Comparison of ENCODE assay signal across 11 cellular contexts in the genomic region with DNA sequence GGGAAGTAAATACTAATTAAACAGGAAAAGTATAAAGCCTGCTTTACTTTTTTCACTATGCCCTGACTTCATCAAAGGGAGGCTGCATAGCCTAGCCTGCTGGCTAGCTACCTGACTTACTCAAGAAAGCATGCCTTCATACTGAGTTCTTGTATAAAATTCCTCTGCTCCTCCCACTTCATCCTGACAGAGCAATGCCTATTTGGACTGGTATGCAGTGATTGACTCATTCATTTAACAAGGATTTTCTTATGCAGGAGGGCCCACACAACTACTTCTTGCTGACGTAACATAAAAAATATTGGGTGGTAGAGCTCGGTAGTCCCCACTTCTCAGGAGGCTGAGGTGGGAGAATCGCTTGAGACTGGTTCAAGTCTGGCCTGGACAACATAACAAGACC.
DNase-seq lines count a peak whose midpoint lies in the region; ATAC-seq and TF ChIP-seq lines count a peak whose summit lies in the region.
"Had no signal": no experiment of that assay in that cellular context is flagged by ENCODE, and none has a peak within 500 bp of the region (broad histone marks: within the 10 kb centered on the region; RNA-seq: fewer than 3 reads in every experiment).

No MANE protein-coding gene starts in this region.

- no peak for ATAC-seq in GM21717 (IDR thresholded peaks at IDR 0.05; ENCODE audit: unreplicated experiment)
- ATAC-seq in activated naive CD8-positive, alpha-beta T cell treated with anti-CD3 and anti-CD28 coated beads, Interleukin-2, amount 50 U/mL, for 24 hours = no peak
- ATAC-seq: T-helper 17 cell had no signal

- H3K9me3 ChIP-seq in A673 (ENCODE audit: low read depth, low read length, poor library complexity, severe bottlenecking) (no peaks in the 10 kb centered on the region), HUES48 (ENCODE audit: control insufficient read depth, insufficient read depth, low read length) (no peaks in the 10 kb centered on the region)

- no CpG with 5 or more reads among the region's 3 CpGs for WGBS in mesendoderm (ENCODE audit: extremely low coverage, insufficient coverage, low lambda C conversion rate)

- no peak overlapping the region for H3K4me3 Mint-ChIP-seq in chondrocyte (ENCODE audit: unreplicated experiment)
- no peak overlapping the region for H3K4me3 Mint-ChIP-seq in activated naive CD8-positive, alpha-beta T cell treated with anti-CD3 and anti-CD28 coated beads, Interleukin-2, amount 50 U/mL, for 24 hours
- H3K4me3 Mint-ChIP-seq: CD4-positive, CD25-positive, alpha-beta regulatory T cell; immature natural killer cell; T-helper 17 cell had no signal

- TF ChIP-seq CTCF in A673 (conservative IDR thresholded peaks at IDR 0.05; ENCODE audit: low read depth, low read length) = no peak
- no peak for TF ChIP-seq CTCF in chondrocyte (IDR thresholded peaks at IDR 0.05)

- no peaks in the 10 kb centered on the region for H3K27me3 ChIP-seq in A673 (replicated peaks; ENCODE audit: insufficient read depth, low read depth, low read length, poor library complexity)
- no peaks in the 10 kb centered on the region for H3K27me3 ChIP-seq in HUES48 (ENCODE audit: control insufficient read depth, insufficient read depth, low read length)
- no peaks in the 10 kb centered on the region for H3K27me3 ChIP-seq in mesendoderm (ENCODE audit: insufficient read depth, low read length, poor library complexity)

- peaks cover 17% of the 10 kb centered on the region for H3K4me1 Mint-ChIP-seq in chondrocyte (ENCODE audit: low read depth)
- no peaks in the 10 kb centered on the region for H3K4me1 Mint-ChIP-seq in activated naive CD8-positive, alpha-beta T cell treated with anti-CD3 and anti-CD28 coated beads, Interleukin-2, amount 50 U/mL, for 24 hours
- H3K4me1 Mint-ChIP-seq: immature natural killer cell had no signal

- H3K9ac ChIP-seq in HUES48 (ENCODE audit: low read depth, low read length) = no peak overlapping the region
- H3K9ac ChIP-seq in mesendoderm (ENCODE audit: low read length) = no peak overlapping the region

- intact Hi-C loops in A673 (cut with micrococcal nuclease; ENCODE audit: unreplicated experiment) = no loop called here

- peak overlapping the region; percentile 75 for H3K27ac Mint-ChIP-seq in chondrocyte (ENCODE audit: unreplicated experiment)
- no peak overlapping the region for H3K27ac Mint-ChIP-seq in activated naive CD8-positive, alpha-beta T cell treated with anti-CD3 and anti-CD28 coated beads, Interleukin-2, amount 50 U/mL, for 24 hours
- H3K27ac Mint-ChIP-seq: T-helper 17 cell had no signal

- no peak overlapping the region for H3K4me3 ChIP-seq in A673 (ENCODE audit: low read depth, low read length, poor library complexity, severe bottlenecking)
- no peak overlapping the region for H3K4me3 ChIP-seq in HUES48 (ENCODE audit: low read depth, low read length)
- H3K4me3 ChIP-seq in mesendoderm (ENCODE audit: low read length) = no peak overlapping the region

- H3K18ac ChIP-seq in mesendoderm (ENCODE audit: low read length) = no peak overlapping the region

- H4K8ac ChIP-seq in mesendoderm (ENCODE audit: low read depth, low read length) = no peak overlapping the region

- no peak overlapping the region for H3K4me2 ChIP-seq in mesendoderm (ENCODE audit: low read length)

- no peaks in the 10 kb centered on the region for H3K27me3 Mint-ChIP-seq in chondrocyte (ENCODE audit: low read depth)
- no peaks in the 10 kb centered on the region for H3K27me3 Mint-ChIP-seq in activated naive CD8-positive, alpha-beta T cell treated with anti-CD3 and anti-CD28 coated beads, Interleukin-2, amount 50 U/mL, for 24 hours
- H3K27me3 Mint-ChIP-seq: CD4-positive, CD25-positive, alpha-beta regulatory T cell; T-helper 17 cell had no signal

- no peak overlapping the region for H3K23ac ChIP-seq in mesendoderm (ENCODE audit: low read length)

- H3K36me3 ChIP-seq in A673 (ENCODE audit: insufficient read depth, low read length, poor library complexity, severe bottlenecking) (peaks cover 26% of the 10 kb centered on the region), HUES48 (ENCODE audit: control insufficient read depth, insufficient read depth, low read length) (peaks cover 46% of the 10 kb centered on the region), mesendoderm (ENCODE audit: control insufficient read depth, insufficient read depth, low read length) (peaks cover 1% of the 10 kb centered on the region)

- H3K79me1 ChIP-seq in mesendoderm (ENCODE audit: low read length) = no peaks in the 10 kb centered on the region

- no peak overlapping the region for H2AK5ac ChIP-seq in mesendoderm (ENCODE audit: low read length)

- H2BK120ac ChIP-seq in mesendoderm (ENCODE audit: low read depth, low read length) = no peak overlapping the region

- H2BK5ac ChIP-seq in mesendoderm (ENCODE audit: low read length) = no peak overlapping the region

- DNase-seq in A673 (ENCODE audit: low spot score) (peak; percentile 52), chondrocyte (ENCODE audit: low spot score) (no peak), mesendoderm (peak; percentile 68), KG1 (lab: John Stamatoyannopoulos, UW) (no peak), NCI-H187 treated with DMSO at 0.1 percent for 48 hours (lab: John Stamatoyannopoulos, UW) (no peak)
- DNase-seq in activated naive CD8-positive, alpha-beta T cell treated with anti-CD3 and anti-CD28 coated beads, Interleukin-2, amount 50 U/mL, for 24 hours = no peak
- DNase-seq: CD4-positive, CD25-positive, alpha-beta regulatory T cell; immature natural killer cell; T-helper 17 cell had no signal

- no peak overlapping the region for H3K56ac ChIP-seq in mesendoderm (ENCODE audit: low read length)

- H3K4me1 ChIP-seq in A673 (ENCODE audit: insufficient read depth, low read length, poor library complexity, severe bottlenecking) = peaks cover 5% of the 10 kb centered on the region
- peaks cover 12% of the 10 kb centered on the region for H3K4me1 ChIP-seq in HUES48 (ENCODE audit: control insufficient read depth, insufficient read depth, low read length)
- H3K4me1 ChIP-seq in mesendoderm (ENCODE audit: control insufficient read depth, low read depth, low read length) = no peaks in the 10 kb centered on the region

- peaks cover 17% of the 10 kb centered on the region for H3K36me3 Mint-ChIP-seq in chondrocyte (ENCODE audit: low read depth)
- peaks cover 6% of the 10 kb centered on the region for H3K36me3 Mint-ChIP-seq in activated naive CD8-positive, alpha-beta T cell treated with anti-CD3 and anti-CD28 coated beads, Interleukin-2, amount 50 U/mL, for 24 hours (ENCODE audit: low read depth)
- H3K36me3 Mint-ChIP-seq: CD4-positive, CD25-positive, alpha-beta regulatory T cell; immature natural killer cell had no signal

- H3K4ac ChIP-seq in mesendoderm (ENCODE audit: low read depth, low read length) = no peak overlapping the region

- no peak overlapping the region for H4K5ac ChIP-seq in mesendoderm (ENCODE audit: low read length)

- POLR2A ChIA-PET in A673 (lab: Charles Lee; ENCODE audit: low non-redundant PET) = no interaction called here

- H2BK15ac ChIP-seq in mesendoderm (replicated peaks; ENCODE audit: low read depth) = no peak overlapping the region

- H3K27ac ChIP-seq in A673 (ENCODE audit: low read depth, low read length, poor library complexity, severe bottlenecking) (no peak overlapping the region), HUES48 (ENCODE audit: low read depth, low read length) (peak overlapping the region; percentile 30), mesendoderm (ENCODE audit: low read depth, low read length) (no peak overlapping the region)

- no TSS peak for BruUV-seq in A673 (replicated peaks; lab: Mats Ljungman, UMichigan)

- no peaks in the 10 kb centered on the region for H3K9me3 Mint-ChIP-seq in chondrocyte (ENCODE audit: low read depth)
- H3K9me3 Mint-ChIP-seq in activated naive CD8-positive, alpha-beta T cell treated with anti-CD3 and anti-CD28 coated beads, Interleukin-2, amount 50 U/mL, for 24 hours = no peaks in the 10 kb centered on the region
- H3K9me3 Mint-ChIP-seq: CD4-positive, CD25-positive, alpha-beta regulatory T cell; immature natural killer cell had no signal

- no peaks in the 10 kb centered on the region for H3K79me2 ChIP-seq in mesendoderm (ENCODE audit: control insufficient read depth, insufficient read depth, low read length)

- CTCF ChIA-PET in A673 (lab: Charles Lee) = no interaction called here

Comparison
In these comparisons a context has a peak if more than half of its experiments do, and no peak if none do; other contexts are left out.
1. DNase-seq: peak in A673 (single experiment) and mesendoderm (single experiment); none in chondrocyte (single experiment), KG1 (single experiment), NCI-H187 treated with DMSO at 0.1 percent for 48 hours (single experiment) and activated naive CD8-positive, alpha-beta T cell treated with anti-CD3 and anti-CD28 coated beads, Interleukin-2, amount 50 U/mL, for 24 hours (single experiment).